In genomic region chr16:57242650-57243049, GRCh38 we compare ENCODE assay signal across 25 cellular contexts.
"Had no signal": no experiment of that assay in that cellular context is flagged by ENCODE, and none has a peak within 500 bp of the region (broad histone marks: within the 10 kb centered on the region; RNA-seq: fewer than 3 reads in every experiment).

No MANE protein-coding gene starts in this region.

- ATAC-seq: activated T-cell treated with anti-CD3 and anti-CD28 coated beads, Interleukin-2, amount 50 U/mL, for 72 hours; effector memory CD8-positive, alpha-beta T cell; esophagus mucosa; upper lobe of right lung had no signal

- H3K27me3 ChIP-seq: brain microvascular endothelial cell, hepatocyte, upper lobe of right lung had no signal

- H3K4me3 ChIP-seq: hepatocyte, left ventricle myocardium inferior, thoracic aorta, upper lobe of right lung had no signal

- H3K4me2 ChIP-seq: hepatocyte, SK-N-SH had no signal

- H3K9me3 ChIP-seq: left ventricle myocardium inferior, SK-N-SH, thoracic aorta, upper lobe of right lung had no signal

- H3K27ac ChIP-seq: brain microvascular endothelial cell, hepatocyte, left ventricle myocardium inferior, thoracic aorta, upper lobe of right lung, VCaP had no signal

- H3K4me3 Mint-ChIP-seq: activated T-cell treated with anti-CD3 and anti-CD28 coated beads, Interleukin-2, amount 50 U/mL, for 72 hours; effector memory CD8-positive, alpha-beta T cell; mesothelial cell of epicardium; nephron progenitor cell had no signal

- DNase-seq: activated CD4-positive, CD25-positive, alpha-beta regulatory T cell treated with anti-CD3 and anti-CD28 coated beads, Interleukin-2, amount 50 U/mL, for 72 hours; activated CD8-positive, alpha-beta memory T cell treated with anti-CD3 and anti-CD28 coated beads, Interleukin-2, amount 50 U/mL, for 4 hours; activated effector memory CD4-positive, alpha-beta T cell treated with anti-CD3 and anti-CD28 coated beads, Interleukin-2, amount 50 U/mL, for 16 hours; activated naive CD4-positive, alpha-beta T cell treated with anti-CD3 and anti-CD28 coated beads, Interleukin-2, amount 50 U/mL, for 16 hours; activated T-cell treated with anti-CD3 and anti-CD28 coated beads, Interleukin-2, amount 50 U/mL, for 72 hours; aorta; brain microvascular endothelial cell; caudate nucleus; effector memory CD8-positive, alpha-beta T cell; glutamatergic neuron; left ventricle myocardium inferior; nephron progenitor cell; nucleus accumbens; posterior cingulate gyrus; SK-N-SH; stimulated activated CD4-positive, alpha-beta T cell treated with anti-CD3 and anti-CD28 coated beads, Interleukin-4, amount 100 ng/mL, for 1 hour; stimulated activated naive CD4-positive, alpha-beta T cell; upper lobe of right lung had no signal

- H3K4me1 ChIP-seq: upper lobe of right lung had no signal

- FAIRE-seq: endothelial cell of umbilical vein, frontal cortex had no signal

- H3K27me3 Mint-ChIP-seq: effector memory CD8-positive, alpha-beta T cell had no signal

- H3K27ac Mint-ChIP-seq: nephron progenitor cell had no signal

- H3K9me3 Mint-ChIP-seq: activated T-cell treated with anti-CD3 and anti-CD28 coated beads, Interleukin-2, amount 50 U/mL, for 72 hours; effector memory CD8-positive, alpha-beta T cell; mesothelial cell of epicardium; nephron progenitor cell had no signal

- H3K9ac ChIP-seq: SK-N-SH had no signal

- H2AFZ ChIP-seq: hepatocyte had no signal
